1 cellular context compared by ENCODE assay signal in genomic region chr17:40559954-40560591, GRCh38.
TF ChIP-seq lines count a peak whose summit lies in the region.

No MANE protein-coding gene starts in this region.

TF ChIP-seq in HepG2, 621 proteins besides CTCF, POLR2A, EP300 and RAD21 (continued from another document and continues in another):
- TF ChIP-seq TRIM22 (IDR thresholded peaks at IDR 0.05) (no peak), MYC (CRISPR knock-in tag; IDR thresholded peaks at IDR 0.05; ENCODE audit: borderline replicate concordance) (peak; percentile 54; the same call in 1 of the 2 replicates), MEF2D (CRISPR knock-in tag; IDR thresholded peaks at IDR 0.05) (peak; percentile 54; the same call in 1 of the 2 replicates), FOXO1 (CRISPR knock-in tag; IDR thresholded peaks at IDR 0.05) (peak; percentile 57; the same call in 1 of the 2 replicates), MXD1 (CRISPR knock-in tag; IDR thresholded peaks at IDR 0.05) (no peak), CREM (IDR thresholded peaks at IDR 0.05) (peak; percentile 13; the same call in 1 of the 2 replicates), CREM (CRISPR knock-in tag; IDR thresholded peaks at IDR 0.05) (no peak), IRF2 (CRISPR knock-in tag; IDR thresholded peaks at IDR 0.05) (peak; percentile 97), DDIT3 (CRISPR knock-in tag; IDR thresholded peaks at IDR 0.05) (no peak), PHF5A (CRISPR knock-in tag; IDR thresholded peaks at IDR 0.05; ENCODE audit: low read depth, unreplicated experiment) (no peak), SMAD3 (CRISPR knock-in tag; IDR thresholded peaks at IDR 0.05) (peak; percentile 88; the same call in 1 of the 2 replicates), ATF5 (CRISPR knock-in tag; IDR thresholded peaks at IDR 0.05; ENCODE audit: low read depth) (no peak), ZNF691 (CRISPR knock-in tag; IDR thresholded peaks at IDR 0.05; ENCODE audit: borderline replicate concordance, low read depth) (peak; percentile 95; the same call in 1 of the 2 replicates), PCBP1 (IDR thresholded peaks at IDR 0.05; ENCODE audit: borderline replicate concordance, low read depth, low read length) (no peak), ZNF142 (CRISPR knock-in tag; IDR thresholded peaks at IDR 0.05) (no peak), MAFF (IDR thresholded peaks at IDR 0.05; ENCODE audit: low read depth, low read length) (0 out of 2 replicates have a peak, but pooled peaks have one; percentile 19), ARNT2 (CRISPR knock-in tag; IDR thresholded peaks at IDR 0.05; ENCODE audit: low read depth) (0 out of 2 replicates have a peak, but pooled peaks have one; percentile 76), ZNF770 (CRISPR knock-in tag; IDR thresholded peaks at IDR 0.05) (peak; percentile 84), ZNF350 (CRISPR knock-in tag; IDR thresholded peaks at IDR 0.05; ENCODE audit: borderline replicate concordance, low read depth) (peak; percentile 75; the same call in 1 of the 2 replicates), ZNF546 (CRISPR knock-in tag; conservative IDR thresholded peaks at IDR 0.05) (no peak), RCOR2 (CRISPR knock-in tag; IDR thresholded peaks at IDR 0.05) (peak; percentile 67), RFXAP (CRISPR knock-in tag; IDR thresholded peaks at IDR 0.05; ENCODE audit: borderline replicate concordance) (peak; percentile 73; the same call in 1 of the 2 replicates), ZNF563 (CRISPR knock-in tag; IDR thresholded peaks at IDR 0.05) (no peak), ARID3A (IDR thresholded peaks at IDR 0.05; ENCODE audit: low read depth, low read length) (0 out of 2 replicates have a peak, but pooled peaks have one; percentile 54), MYNN (CRISPR knock-in tag; IDR thresholded peaks at IDR 0.05; ENCODE audit: low read depth) (no peak), ZNF124 (CRISPR knock-in tag; IDR thresholded peaks at IDR 0.05) (peak; percentile 95), MIER3 (CRISPR knock-in tag; IDR thresholded peaks at IDR 0.05; ENCODE audit: borderline replicate concordance) (peak; percentile 77; the same call in 1 of the 2 replicates), ZNF780A (CRISPR knock-in tag; IDR thresholded peaks at IDR 0.05) (no peak), ZNF431 (CRISPR knock-in tag; IDR thresholded peaks at IDR 0.05; ENCODE audit: borderline replicate concordance, low read depth) (0 out of 2 replicates have a peak, but pooled peaks have one; percentile 72), NRL (CRISPR knock-in tag; IDR thresholded peaks at IDR 0.05; ENCODE audit: borderline replicate concordance) (peak; percentile 68; the same call in 1 of the 2 replicates), ZNF484 (CRISPR knock-in tag; IDR thresholded peaks at IDR 0.05; ENCODE audit: borderline replicate concordance, low read depth) (no peak), TSC22D2 (CRISPR knock-in tag; IDR thresholded peaks at IDR 0.05; ENCODE audit: borderline replicate concordance) (peak; percentile 58; the same call in 1 of the 2 replicates), GATAD2A (CRISPR knock-in tag; IDR thresholded peaks at IDR 0.05) (peak; percentile 87), RARG (CRISPR knock-in tag; IDR thresholded peaks at IDR 0.05; ENCODE audit: low read depth) (no peak), CEBPG (CRISPR knock-in tag; IDR thresholded peaks at IDR 0.05) (peak; percentile 91), YY1 (IDR thresholded peaks at IDR 0.05; ENCODE audit: insufficient read depth, insufficient replicate concordance, low read depth, low read length) (peak; percentile 26), KLF15 (CRISPR knock-in tag; IDR thresholded peaks at IDR 0.05; ENCODE audit: borderline replicate concordance) (no peak), PRDM4 (CRISPR knock-in tag; IDR thresholded peaks at IDR 0.05; ENCODE audit: borderline replicate concordance) (no peak; the same call in 1 of the 2 replicates), ZNF614 (CRISPR knock-in tag; IDR thresholded peaks at IDR 0.05; ENCODE audit: borderline replicate concordance) (peak; percentile 92; the same call in 1 of the 2 replicates), ZNF644 (CRISPR knock-in tag; IDR thresholded peaks at IDR 0.05; ENCODE audit: low read depth) (0 out of 2 replicates have a peak, but pooled peaks have one; percentile 39), TERF1 (CRISPR knock-in tag; IDR thresholded peaks at IDR 0.05) (no peak), TEAD3 (CRISPR knock-in tag; optimal IDR thresholded peaks at IDR 0.05; ENCODE audit: borderline replicate concordance) (peak; percentile 86), JARID2 (CRISPR knock-in tag; IDR thresholded peaks at IDR 0.05; ENCODE audit: insufficient replicate concordance) (peak; percentile 87)
